Comparison of ENCODE assay signal across 9 cellular contexts in the genomic region with DNA sequence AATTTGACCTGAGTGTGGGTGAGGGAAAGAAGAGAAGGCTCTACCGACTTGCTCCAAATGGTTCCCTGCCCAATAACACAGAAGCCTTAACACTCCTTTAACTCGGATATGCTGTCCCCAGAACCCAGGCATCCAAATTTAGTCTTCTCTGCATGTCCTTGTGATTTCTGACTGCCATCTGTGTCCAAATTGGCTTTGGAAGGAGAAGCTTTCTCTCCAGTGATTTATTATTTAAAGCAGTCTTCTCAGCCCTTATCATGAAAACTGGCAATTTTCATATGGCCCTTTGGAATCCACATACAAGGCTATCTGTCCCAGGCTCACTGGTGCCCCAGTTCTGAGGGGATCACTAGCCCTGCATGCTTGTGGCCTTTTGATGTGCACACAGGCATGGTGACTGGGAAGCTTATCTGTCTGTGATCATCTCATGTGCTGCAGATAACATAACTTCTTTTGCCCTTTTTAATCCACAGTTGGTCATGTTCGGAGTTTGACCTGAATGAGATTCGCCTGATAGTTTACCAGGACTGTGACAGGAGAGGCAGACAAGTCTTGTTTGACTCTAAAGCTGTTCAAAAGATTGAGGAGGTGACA. TPM values are rescaled to one million over a fixed set of nuclear protein-coding genes. Genes with fewer than 3 reads are reported as not detected.
DNase-seq lines count a peak whose midpoint lies in the region; ATAC-seq and TF ChIP-seq lines count a peak whose summit lies in the region.
"Had no signal": no experiment of that assay in that cellular context is flagged by ENCODE, and none has a peak within 500 bp of the region (broad histone marks: within the 10 kb centered on the region; RNA-seq: fewer than 3 reads in every experiment).

No MANE protein-coding gene starts in this region.

- in situ Hi-C loops in transverse colon (cut with MboI; ENCODE audit: low pct_ligation_motif_present in 1 of 4, low pct_unique_long_range_greater_than_20kb in 1 of 4, low sequenced_read_pairs in 3 of 4), result no loop called here

- no peak overlapping the region for H3K4me3 ChIP-seq in right lobe of liver
- no peak overlapping the region for H3K4me3 ChIP-seq in transverse colon

- WGBS in right lobe of liver (ENCODE audit: insufficient coverage, low coverage, low lambda C conversion rate, missing lambda C conversion rate), result 65% methylated on average over 4 of the region's 4 CpGs
- WGBS in transverse colon (ENCODE audit: low coverage in 1 of 2), 2 donors, result 54 to 67% methylated on average over 3 to 4 of the region's 4 CpGs

- no peak overlapping the region for H3K4me3 Mint-ChIP-seq in activated CD8-positive, alpha-beta memory T cell treated with anti-CD3 and anti-CD28 coated beads, Interleukin-2, amount 10 ng/mL, durations not matched to agents 7 days and 5 days
- H3K4me3 Mint-ChIP-seq in activated T-helper 1 cell treated with anti-CD3 and anti-CD28 coated beads, Interleukin-12 subunit alpha, Interleukin-12 subunit beta, Interleukin-2, Interleukin-4 antibody, amounts not matched to agents 30 ng/mL and 10 ng/mL and 1 ng/mL, durations not matched to agents 14 hours and 24 hours and 36 hours, result no peak overlapping the region

- intact Hi-C loops in activated T-helper 1 cell treated with anti-CD3 and anti-CD28 coated beads, Interleukin-12 subunit alpha, Interleukin-12 subunit beta, Interleukin-2, Interleukin-4 antibody, amounts not matched to agents 30 ng/mL and 10 ng/mL and 1 ng/mL, durations not matched to agents 14 hours and 24 hours and 36 hours (cut with micrococcal nuclease), result loop anchor here (2.0 kb wide), 2 partner anchors 15 to 17 kb away; no protein-coding TSS in a partner anchor
- intact Hi-C loops in right lobe of liver (cut with DNase I) (no loop called here), transverse colon (cut with DNase I; ENCODE audit: low total_unique reads) (no loop called here)

- TF ChIP-seq CTCF in right lobe of liver (IDR thresholded peaks at IDR 0.05) (no peak), transverse colon (IDR thresholded peaks at IDR 0.05) (no peak)

- ATAC-seq in activated CD8-positive, alpha-beta memory T cell treated with anti-CD3 and anti-CD28 coated beads, Interleukin-2, amount 10 ng/mL, durations not matched to agents 7 days and 5 days, result no peak
- ATAC-seq in right lobe of liver, result peak; percentile 2 to 14 (median 6)

- H3K36me3 Mint-ChIP-seq in activated CD8-positive, alpha-beta memory T cell treated with anti-CD3 and anti-CD28 coated beads, Interleukin-2, amount 10 ng/mL, durations not matched to agents 7 days and 5 days, result peaks cover 25% of the 10 kb centered on the region
- peaks cover 22% of the 10 kb centered on the region for H3K36me3 Mint-ChIP-seq in activated T-helper 1 cell treated with anti-CD3 and anti-CD28 coated beads, Interleukin-12 subunit alpha, Interleukin-12 subunit beta, Interleukin-2, Interleukin-4 antibody, amounts not matched to agents 30 ng/mL and 10 ng/mL and 1 ng/mL, durations not matched to agents 14 hours and 24 hours and 36 hours (ENCODE audit: low read depth)

- H3K4me1 ChIP-seq in right lobe of liver, result peaks cover 0 to 63% (median 26%) of the 10 kb centered on the region in 4 donors
- H3K4me1 ChIP-seq in transverse colon, result peaks cover 37 to 88% (median 67%) of the 10 kb centered on the region in 4 donors

- CTCF ChIA-PET in activated CD8-positive, alpha-beta memory T cell treated with anti-CD3 and anti-CD28 coated beads, Interleukin-2, amount 10 ng/mL, durations not matched to agents 7 days and 5 days (lab: Charles Lee), result interaction anchor here (1.0 to 3.4 kb wide), 5 partner anchors 9 to 84 kb away, joined by 3 to 12 read pairs (median 3); no protein-coding TSS in a partner anchor

- H3K4me1 Mint-ChIP-seq in activated CD8-positive, alpha-beta memory T cell treated with anti-CD3 and anti-CD28 coated beads, Interleukin-2, amount 10 ng/mL, durations not matched to agents 7 days and 5 days, result peaks cover 70% of the 10 kb centered on the region
- H3K4me1 Mint-ChIP-seq in activated T-helper 1 cell treated with anti-CD3 and anti-CD28 coated beads, Interleukin-12 subunit alpha, Interleukin-12 subunit beta, Interleukin-2, Interleukin-4 antibody, amounts not matched to agents 30 ng/mL and 10 ng/mL and 1 ng/mL, durations not matched to agents 14 hours and 24 hours and 36 hours (ENCODE audit: low read depth), result peaks cover 74% of the 10 kb centered on the region

- TF ChIP-seq POLR2A in right lobe of liver (IDR thresholded peaks at IDR 0.05), result no peak
- TF ChIP-seq POLR2A in transverse colon (IDR thresholded peaks at IDR 0.05), result no peak

- no peaks in the 10 kb centered on the region for H3K27me3 ChIP-seq in right lobe of liver
- no peaks in the 10 kb centered on the region for H3K27me3 ChIP-seq in transverse colon

- H3K27ac ChIP-seq in right lobe of liver (peak overlapping the region; percentile 53 to 77 (median 57)), transverse colon (peak overlapping the region; percentile 63 to 84 (median 78))

- peak overlapping the region; percentile 22 for H3K27ac Mint-ChIP-seq in activated CD8-positive, alpha-beta memory T cell treated with anti-CD3 and anti-CD28 coated beads, Interleukin-2, amount 10 ng/mL, durations not matched to agents 7 days and 5 days
- peak overlapping the region; percentile 82 for H3K27ac Mint-ChIP-seq in activated T-helper 1 cell treated with anti-CD3 and anti-CD28 coated beads, Interleukin-12 subunit alpha, Interleukin-12 subunit beta, Interleukin-2, Interleukin-4 antibody, amounts not matched to agents 30 ng/mL and 10 ng/mL and 1 ng/mL, durations not matched to agents 14 hours and 24 hours and 36 hours

- H3K27me3 Mint-ChIP-seq in activated CD8-positive, alpha-beta memory T cell treated with anti-CD3 and anti-CD28 coated beads, Interleukin-2, amount 10 ng/mL, durations not matched to agents 7 days and 5 days, result no peaks in the 10 kb centered on the region
- H3K27me3 Mint-ChIP-seq in activated T-helper 1 cell treated with anti-CD3 and anti-CD28 coated beads, Interleukin-12 subunit alpha, Interleukin-12 subunit beta, Interleukin-2, Interleukin-4 antibody, amounts not matched to agents 30 ng/mL and 10 ng/mL and 1 ng/mL, durations not matched to agents 14 hours and 24 hours and 36 hours (ENCODE audit: insufficient read depth), result no peaks in the 10 kb centered on the region

- no peaks in the 10 kb centered on the region for H3K9me3 Mint-ChIP-seq in activated CD8-positive, alpha-beta memory T cell treated with anti-CD3 and anti-CD28 coated beads, Interleukin-2, amount 10 ng/mL, durations not matched to agents 7 days and 5 days (ENCODE audit: low read depth)
- no peaks in the 10 kb centered on the region for H3K9me3 Mint-ChIP-seq in activated T-helper 1 cell treated with anti-CD3 and anti-CD28 coated beads, Interleukin-12 subunit alpha, Interleukin-12 subunit beta, Interleukin-2, Interleukin-4 antibody, amounts not matched to agents 30 ng/mL and 10 ng/mL and 1 ng/mL, durations not matched to agents 14 hours and 24 hours and 36 hours

- H3K9me3 ChIP-seq in right lobe of liver (no peaks in the 10 kb centered on the region), transverse colon (no peaks in the 10 kb centered on the region)

- peaks cover 0 to 2% (median 0%) of the 10 kb centered on the region in 4 donors for H3K36me3 ChIP-seq in right lobe of liver
- no peaks in the 10 kb centered on the region for H3K36me3 ChIP-seq in transverse colon

- no peak for DNase-seq in activated CD8-positive, alpha-beta memory T cell treated with anti-CD3 and anti-CD28 coated beads, Interleukin-2, amount 10 ng/mL, durations not matched to agents 7 days and 5 days
- DNase-seq in activated CD8-positive, alpha-beta memory T cell treated with anti-CD3 and anti-CD28 coated beads for 24 hours, result no peak
- no peak for DNase-seq in activated T-helper 1 cell treated with anti-CD3 and anti-CD28 coated beads, Interleukin-12 subunit alpha, Interleukin-12 subunit beta, Interleukin-2, Interleukin-4 antibody, amounts not matched to agents 30 ng/mL and 10 ng/mL and 1 ng/mL, durations not matched to agents 14 hours and 24 hours and 36 hours (ENCODE audit: low spot score)
- DNase-seq in right lobe of liver (no peak), transverse colon (no peak), islet precursor cell (no peak), hippocampal formation (lab: John Stamatoyannopoulos, UW) (no peak)
- no peak for DNase-seq in activated CD8-positive, alpha-beta memory T cell treated with anti-CD3 and anti-CD28 coated beads, Interleukin-2, amount 50 U/mL, for 4 hours
- DNase-seq: activated gamma-delta T cell treated with Interleukin-2 at 50 U/mL for 16 hours had no signal

- TF ChIP-seq EP300 in transverse colon (IDR thresholded peaks at IDR 0.05; ENCODE audit: low read depth), result no peak

RNA-seq across cellular contexts. Expression of a gene that starts 56.7 kb away (rescaled TPM):
- total RNA-seq in activated CD8-positive, alpha-beta memory T cell treated with anti-CD3 and anti-CD28 coated beads, Interleukin-2, amount 10 ng/mL, durations not matched to agents 7 days and 5 days, result 10 to 100 TPM; 12.3 to 17.1 TPM
- 18.8 and 20.4 TPM in 2 replicates for total RNA-seq in activated T-helper 1 cell treated with anti-CD3 and anti-CD28 coated beads, Interleukin-12 subunit alpha, Interleukin-12 subunit beta, Interleukin-2, Interleukin-4 antibody, amounts not matched to agents 30 ng/mL and 10 ng/mL and 1 ng/mL, durations not matched to agents 14 hours and 24 hours and 36 hours
- 10 to 100 TPM; 34.2 to 67.4 (median 37.8) TPM for total RNA-seq in right lobe of liver
- 100 to 1,000 TPM in 1 of 4 donors, 10 to 100 TPM in 3; 47.2 to 105 (median 64.0) TPM for total RNA-seq in transverse colon
